Comparison of ENCODE assay signal across 8 cellular contexts in genomic region chr5:42583322-42583721, GRCh38.
A peak's percentile ranks its signal among the peaks of the same experiment; 100 is the strongest.
DNase-seq lines count a peak whose midpoint lies in the region; ATAC-seq and TF ChIP-seq lines count a peak whose summit lies in the region.

No MANE protein-coding gene starts in this region.

- DNase-seq in D341Med (ENCODE audit: low spot score) (peak; percentile 59), SHP77 (lab: John Stamatoyannopoulos, UW) (peak; percentile 58 to 72), coronary artery (ENCODE audit: low spot score) (no peak), left lung (no peak), testis (peak; percentile 72)

- ATAC-seq in GM19043 (IDR thresholded peaks at IDR 0.05; ENCODE audit: low read depth, unreplicated experiment) = peak; percentile 48
- peak; percentile 87 for ATAC-seq in left lung
- ATAC-seq in GM19452 (IDR thresholded peaks at IDR 0.05; ENCODE audit: unreplicated experiment) = no peak

- H3K27me3 ChIP-seq in left lung (no peaks in the 10 kb centered on the region), testis (no peaks in the 10 kb centered on the region)

- WGBS in testis, 2 donors = 15 to 28% methylated on average over 4 of the region's 4 CpGs

- H3K9me3 ChIP-seq in left lung = peaks cover 0 to 1% of the 10 kb centered on the region in 2 donors
- no peaks in the 10 kb centered on the region for H3K9me3 ChIP-seq in testis

- no peak for TF ChIP-seq POLR2A in testis (IDR thresholded peaks at IDR 0.05)

- peak; percentile 69 for TF ChIP-seq RAD21 in Ishikawa (IDR thresholded peaks at IDR 0.05; ENCODE audit: low read depth)

- H3K27ac ChIP-seq in coronary artery (no peak overlapping the region), left lung (no peak overlapping the region), testis (no peak overlapping the region)

- intact Hi-C loops in left lung (cut with DNase I) (loop anchor here in 1 of 2 donors (5.0 kb wide), 1 partner anchor 161 kb away; the partner anchor contains the start of gene GHR), testis (cut with DNase I; ENCODE audit: low total_unique reads) (no loop called here)

- H3K36me3 ChIP-seq in left lung (no peaks in the 10 kb centered on the region), testis (ENCODE audit: low read depth, missing control alignments) (no peaks in the 10 kb centered on the region)

- TF ChIP-seq CTCF in coronary artery (IDR thresholded peaks at IDR 0.05) (peak; percentile 61), left lung (IDR thresholded peaks at IDR 0.05) (peak; percentile 54 to 75), testis (IDR thresholded peaks at IDR 0.05) (peak; percentile 57 to 69 (median 64))

- TF ChIP-seq EP300 in Ishikawa (IDR thresholded peaks at IDR 0.05; ENCODE audit: borderline replicate concordance) = no peak

- H3K4me1 ChIP-seq in left lung (peaks cover 5% of the 10 kb centered on the region in 2 donors), testis (peaks cover 14% of the 10 kb centered on the region)

- no peak overlapping the region for H3K4me3 ChIP-seq in coronary artery
- H3K4me3 ChIP-seq in left lung = no peak overlapping the region
- H3K4me3 ChIP-seq in testis = no peak overlapping the region

TF ChIP-seq in Ishikawa, 13 proteins besides CTCF, POLR2A, EP300 and RAD21:
- TF ChIP-seq CREB1 (IDR thresholded peaks at IDR 0.05; ENCODE audit: low read depth) = no peak
- TF ChIP-seq CEBPB (IDR thresholded peaks at IDR 0.05) = peak; percentile 88

Comparison
In these comparisons a context has a peak if more than half of its experiments do, and no peak if none do; other contexts are left out.
1. DNase-seq: peak in D341Med (single experiment), SHP77 (2 of 2) and testis (single experiment); none in coronary artery (single experiment) and left lung (0 of 2).
2. Peak in every context shown above with its lines, with median percentiles within 50 percentile points of each other: CTCF ChIP-seq.